ENCODE assay signal across 8 cellular contexts in the genomic region with DNA sequence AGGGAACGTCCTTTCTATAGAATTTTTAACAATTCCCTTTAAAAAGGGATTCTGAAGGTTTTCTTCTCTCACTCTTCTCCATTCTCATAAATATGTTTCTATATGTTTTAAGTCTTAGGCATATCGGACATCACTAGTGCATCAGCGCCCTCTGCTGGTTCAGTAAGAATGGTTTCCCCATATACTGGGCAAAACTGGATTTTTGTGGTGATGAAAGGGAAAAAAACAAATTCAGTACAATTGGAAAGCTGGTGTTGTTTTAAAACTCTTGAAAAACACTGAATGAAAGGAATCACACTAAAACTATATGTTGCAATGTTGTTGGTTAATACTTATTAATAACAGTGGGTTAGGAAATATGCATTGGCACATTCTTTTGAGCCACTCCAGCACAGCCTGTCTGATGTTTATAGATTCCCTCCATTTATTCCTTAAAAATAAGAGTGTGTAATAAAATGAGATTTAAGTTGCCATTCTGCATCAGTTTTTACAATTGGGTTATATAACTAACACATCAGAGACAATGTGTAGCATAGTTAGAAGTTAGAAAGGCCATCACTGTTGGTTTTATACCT. TPM values are rescaled to one million over a fixed set of nuclear protein-coding genes. Genes with fewer than 3 reads are reported as not detected.
DNase-seq lines count a peak whose midpoint lies in the region; ATAC-seq and TF ChIP-seq lines count a peak whose summit lies in the region.

No MANE protein-coding gene starts in this region.

- no peaks in the 10 kb centered on the region for H3K27me3 Mint-ChIP-seq in chondrocyte (ENCODE audit: low read depth)

- no peak for TF ChIP-seq POLR2A in lower leg skin (IDR thresholded peaks at IDR 0.05)

- intact Hi-C loops in lower leg skin (cut with DNase I; ENCODE audit: low total_unique reads) = loop anchor here (5.0 kb wide), 1 partner anchor 147 kb away; no protein-coding TSS in a partner anchor

- H3K9me3 Mint-ChIP-seq in chondrocyte (ENCODE audit: low read depth) = no peaks in the 10 kb centered on the region

- WGBS in lower leg skin, 2 donors = 3 to 4% methylated on average over 3 of the region's 3 CpGs

- H3K4me3 Mint-ChIP-seq in chondrocyte (ENCODE audit: unreplicated experiment) = no peak overlapping the region

- no peaks in the 10 kb centered on the region for H3K4me1 Mint-ChIP-seq in chondrocyte (ENCODE audit: low read depth)

- ATAC-seq in GM18873 (IDR thresholded peaks at IDR 0.05; ENCODE audit: low FRiP score, unreplicated experiment) (peak; percentile 84), HG03175 (IDR thresholded peaks at IDR 0.05; ENCODE audit: unreplicated experiment) (peak; percentile 87)

- peaks cover 3% of the 10 kb centered on the region for H3K36me3 Mint-ChIP-seq in chondrocyte (ENCODE audit: low read depth)

- H3K27ac Mint-ChIP-seq in chondrocyte (ENCODE audit: unreplicated experiment) = no peak overlapping the region

- DNase-seq in AG09309 (ENCODE audit: low read depth) (peak; percentile 49), NCI-H446 (lab: John Stamatoyannopoulos, UW) (peak; percentile 35 to 81), chondrocyte (ENCODE audit: low spot score) (no peak), lower leg skin (ENCODE audit: low spot score in 2 of 2) (peak; percentile 75 to 90)
- peak; percentile 50 for DNase-seq in activated CD4-positive, alpha-beta T cell treated with anti-CD3 and anti-CD28 coated beads for 1 hour
- peak; percentile 44 to 71 (median 52) for DNase-seq in stimulated activated CD4-positive, alpha-beta T cell treated with anti-CD3 and anti-CD28 coated beads, TNF-alpha, amount 100 ng/mL, for 48 hours (ENCODE audit: low read depth in 3 of 3)

- H3K4me3 ChIP-seq in AG09309 (ENCODE audit: control insufficient read depth, low read depth, low read length) (no peak overlapping the region), lower leg skin (ENCODE audit: low read depth, poor library complexity, severe bottlenecking) (no peak overlapping the region)

- TF ChIP-seq CTCF in AG09309 (IDR thresholded peaks at IDR 0.05; ENCODE audit: control insufficient read depth, insufficient read depth, low read depth, low read length, missing control alignments) = peak; percentile 79
- peak; percentile 98 for TF ChIP-seq CTCF in chondrocyte (IDR thresholded peaks at IDR 0.05)
- no peak for TF ChIP-seq CTCF in lower leg skin (IDR thresholded peaks at IDR 0.05)

RNA-seq across cellular contexts. Expression of a gene that starts 15.8 kb away (rescaled TPM):
- total RNA-seq in chondrocyte (19.5 to 22.4 TPM (median 20.0 TPM) in 3 replicates), lower leg skin (10 to 100 TPM; 10.3 to 17.8 (median 13.7) TPM)

RNA-seq across cellular contexts. Expression of a gene that starts 16.0 kb away (rescaled TPM):
- 17.2 to 21.9 TPM (median 20.8 TPM) in 3 replicates for total RNA-seq in chondrocyte
- 10 to 100 TPM in 3 of 4 donors, 1 to 10 TPM in 1; 8.7 to 12.7 (median 11.8) TPM for total RNA-seq in lower leg skin

Comparison
In these comparisons a context has a peak if more than half of its experiments do, and no peak if none do; other contexts are left out.
1. CTCF ChIP-seq: peak in AG09309 (single experiment) and chondrocyte (single experiment); none in lower leg skin (0 of 3).